In genomic region chr19:40584007-40584406, GRCh38 we compare ENCODE assay signal across 2 cellular contexts.
TF ChIP-seq lines count a peak whose summit lies in the region.

No MANE protein-coding gene starts in this region.

TF ChIP-seq in HepG2, 621 proteins besides CTCF, POLR2A, EP300 and RAD21:
- peak; percentile 47; the same call in 1 of the 2 replicates for TF ChIP-seq ZBTB33 (CRISPR knock-in tag; IDR thresholded peaks at IDR 0.05)
- TF ChIP-seq REL (CRISPR knock-in tag; conservative IDR thresholded peaks at IDR 0.05): no peak
- TF ChIP-seq ZNF652 (CRISPR knock-in tag; IDR thresholded peaks at IDR 0.05; ENCODE audit: borderline replicate concordance, low read depth): 0 out of 2 replicates have a peak, but pooled peaks have one; percentile 36

TF ChIP-seq in endothelial cell of umbilical vein, 7 proteins besides CTCF, POLR2A, EP300 and RAD21:
- TF ChIP-seq JUN (IDR thresholded peaks at IDR 0.05; ENCODE audit: borderline replicate concordance, insufficient read depth, insufficient read length, low read depth): no peak
- TF ChIP-seq POLR2AphosphoS5 (IDR thresholded peaks at IDR 0.05; ENCODE audit: insufficient read depth, low read depth, low read length): no peak
- TF ChIP-seq MYC (IDR thresholded peaks at IDR 0.05; ENCODE audit: low read depth, low read length): no peak
- TF ChIP-seq FOS (IDR thresholded peaks at IDR 0.05; ENCODE audit: borderline replicate concordance, insufficient read depth, low read length): no peak
- no peak for TF ChIP-seq MAX (IDR thresholded peaks at IDR 0.05; ENCODE audit: insufficient read depth, insufficient read length)
- no peak for TF ChIP-seq GATA2 (IDR thresholded peaks at IDR 0.05; ENCODE audit: insufficient read depth, insufficient read length, low read depth, low read length)
- no peak for TF ChIP-seq EZH2 (IDR thresholded peaks at IDR 0.05; ENCODE audit: borderline replicate concordance, low read depth, low read length, severe bottlenecking)
TF ChIP-seq in endothelial cell of umbilical vein: peak in this region for 0.
